ENCODE assay signal across 12 cellular contexts in the genomic region with DNA sequence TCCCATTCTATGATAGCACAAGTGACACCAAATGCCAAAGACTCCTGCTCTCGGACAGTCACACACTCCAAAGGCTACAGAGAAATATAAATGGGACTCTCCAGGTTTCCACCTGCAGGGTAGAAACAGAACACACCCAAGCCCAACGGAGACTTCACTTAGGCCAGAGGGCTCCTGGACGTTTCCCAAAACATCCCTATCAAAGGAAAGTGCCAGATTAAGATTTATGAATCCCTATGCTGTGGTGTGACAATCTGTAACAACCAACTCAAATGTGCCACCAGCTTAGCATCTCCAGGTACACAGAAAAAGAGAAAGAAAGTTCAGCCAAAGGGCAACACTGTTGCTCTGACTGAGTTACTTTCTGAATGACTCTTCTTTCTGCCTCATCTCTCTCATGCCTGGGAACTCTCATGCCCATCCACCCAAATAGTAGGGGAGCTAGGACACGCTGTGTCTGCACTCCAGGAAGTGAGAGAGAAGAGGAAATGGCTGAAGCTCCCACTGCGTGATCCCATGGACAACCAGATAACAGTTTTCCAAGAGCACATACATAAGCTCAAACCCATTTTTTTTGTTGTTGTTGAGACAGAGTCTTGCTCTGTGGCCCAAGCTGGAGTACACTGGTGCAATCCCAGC. TPM values are rescaled to one million over a fixed set of nuclear protein-coding genes. Genes with fewer than 3 reads are reported as not detected.
DNase-seq lines count a peak whose midpoint lies in the region; ATAC-seq and TF ChIP-seq lines count a peak whose summit lies in the region.
"Had no signal": no experiment of that assay in that cellular context is flagged by ENCODE, and none has a peak within 500 bp of the region (broad histone marks: within the 10 kb centered on the region; RNA-seq: fewer than 3 reads in every experiment).

No MANE protein-coding gene starts in this region.

- POLR2A ChIA-PET in activated CD4-positive, alpha-beta T cell treated with anti-CD3 and anti-CD28 coated beads, Interleukin-2, amount 10 ng/mL, durations not matched to agents 7 days and 5 days (lab: Charles Lee), result interaction anchor here (0.6 to 1.3 kb wide), 3 partner anchors 10 to 183 kb away, joined by 3 read pairs; no protein-coding TSS in a partner anchor
- POLR2A ChIA-PET in T-cell (lab: Charles Lee), result interaction anchor here (0.5 to 0.6 kb wide), 3 partner anchors 9 to 1970 kb away, joined by 3 to 6 read pairs (median 3); no protein-coding TSS in a partner anchor

- H3K27me3 ChIP-seq in osteoblast (ENCODE audit: insufficient read depth, low read length), result no peaks in the 10 kb centered on the region
- H3K27me3 ChIP-seq in lower lobe of right lung (ENCODE audit: low read depth), result no peaks in the 10 kb centered on the region
- no peaks in the 10 kb centered on the region for H3K27me3 ChIP-seq in body of pancreas
- H3K27me3 ChIP-seq: hepatocyte had no signal

- peaks cover 82% of the 10 kb centered on the region for H3K4me1 Mint-ChIP-seq in activated CD4-positive, alpha-beta T cell treated with anti-CD3 and anti-CD28 coated beads, Interleukin-2, amount 10 ng/mL, durations not matched to agents 7 days and 5 days
- H3K4me1 Mint-ChIP-seq in T-cell, result peaks cover 58 to 62% (median 62%) of the 10 kb centered on the region in 3 donors
- H3K4me1 Mint-ChIP-seq: nephron had no signal

- H3K79me2 ChIP-seq in osteoblast (ENCODE audit: insufficient read depth, low read length), result peaks cover 11% of the 10 kb centered on the region

- H3K27ac ChIP-seq in osteoblast (ENCODE audit: low read depth, low read length) (no peak overlapping the region), lower lobe of right lung (no peak overlapping the region), body of pancreas (no peak overlapping the region)
- H3K27ac ChIP-seq: hepatocyte had no signal

- no peak for TF ChIP-seq CTCF in osteoblast (IDR thresholded peaks at IDR 0.05; ENCODE audit: extremely low read depth, low read depth, low read length)
- no peak for TF ChIP-seq CTCF in lower lobe of right lung (IDR thresholded peaks at IDR 0.05)
- no peak for TF ChIP-seq CTCF in body of pancreas (IDR thresholded peaks at IDR 0.05)

- H3K9me3 ChIP-seq in osteoblast (ENCODE audit: low read depth, low read length) (no peaks in the 10 kb centered on the region), lower lobe of right lung (no peaks in the 10 kb centered on the region), body of pancreas (no peaks in the 10 kb centered on the region)

- no peaks in the 10 kb centered on the region for H4K20me1 ChIP-seq in osteoblast (ENCODE audit: insufficient read depth, low read length)

- WGBS in body of pancreas, 2 donors, result 68 to 74% methylated on average over 5 of the region's 5 CpGs

- TF ChIP-seq POLR2A in body of pancreas (IDR thresholded peaks at IDR 0.05), result no peak

- peaks cover 4% of the 10 kb centered on the region for H3K36me3 ChIP-seq in osteoblast (ENCODE audit: insufficient read depth, low read length)
- peaks cover 20% of the 10 kb centered on the region for H3K36me3 ChIP-seq in lower lobe of right lung
- no peaks in the 10 kb centered on the region for H3K36me3 ChIP-seq in body of pancreas (replicated peaks in 1 of 2; ENCODE audit: insufficient read depth in 1 of 2, low read depth in 2 of 2)

- no peak overlapping the region for H2AFZ ChIP-seq in osteoblast (ENCODE audit: low read length)
- H2AFZ ChIP-seq: hepatocyte had no signal

- peaks cover 2% of the 10 kb centered on the region for H3K9me3 Mint-ChIP-seq in activated CD4-positive, alpha-beta T cell treated with anti-CD3 and anti-CD28 coated beads, Interleukin-2, amount 10 ng/mL, durations not matched to agents 7 days and 5 days
- no peaks in the 10 kb centered on the region for H3K9me3 Mint-ChIP-seq in T-cell

- intact Hi-C loops in lower lobe of right lung (cut with DNase I) (no loop called here), body of pancreas (cut with DNase I) (no loop called here)

- peak; percentile 61 for ATAC-seq in HG02571 (IDR thresholded peaks at IDR 0.05; ENCODE audit: unreplicated experiment)
- peak; percentile 40 to 71 (median 54) for ATAC-seq in T-cell (replicated peaks in 1 of 4)
- ATAC-seq in lower lobe of right lung, result no peak
- no peak for ATAC-seq in body of pancreas

- H3K4me3 Mint-ChIP-seq in activated CD4-positive, alpha-beta T cell treated with anti-CD3 and anti-CD28 coated beads, Interleukin-2, amount 10 ng/mL, durations not matched to agents 7 days and 5 days, result peak overlapping the region; percentile 26
- peak overlapping the region in 1 of 3 donors; percentile 51 for H3K4me3 Mint-ChIP-seq in T-cell
- H3K4me3 Mint-ChIP-seq: nephron had no signal

- no peaks in the 10 kb centered on the region for H3K27me3 Mint-ChIP-seq in activated CD4-positive, alpha-beta T cell treated with anti-CD3 and anti-CD28 coated beads, Interleukin-2, amount 10 ng/mL, durations not matched to agents 7 days and 5 days
- no peaks in the 10 kb centered on the region for H3K27me3 Mint-ChIP-seq in T-cell

- peak overlapping the region; percentile 91 for H3K27ac Mint-ChIP-seq in activated CD4-positive, alpha-beta T cell treated with anti-CD3 and anti-CD28 coated beads, Interleukin-2, amount 10 ng/mL, durations not matched to agents 7 days and 5 days
- H3K27ac Mint-ChIP-seq in T-cell, result peak overlapping the region; percentile 80 to 86

- H3K4me2 ChIP-seq in osteoblast (ENCODE audit: insufficient read depth, low read length), result no peak overlapping the region
- H3K4me2 ChIP-seq: hepatocyte had no signal

- DNase-seq in activated CD4-positive, alpha-beta T cell treated with anti-CD3 and anti-CD28 coated beads, Interleukin-2, amount 10 ng/mL, durations not matched to agents 7 days and 5 days, result peak; percentile 63
- no peak for DNase-seq in activated CD4-positive, alpha-beta T cell treated with anti-CD3 and anti-CD28 coated beads, Interleukin-2, amount 50 U/mL, for 4 hours
- DNase-seq in T-cell (peak in 1 of 34 experiments; percentile 26), osteoblast (ENCODE audit: insufficient read length, low spot score, missing footprints) (peak; percentile 76), lower lobe of right lung (no peak), body of pancreas (no peak), NCI-H345 treated with DMSO at 0.1 percent for 48 hours (lab: John Stamatoyannopoulos, UW; ENCODE audit: unreplicated experiment) (no peak)
- DNase-seq: ACHN, NCI-H526 had no signal

- H3K4me1 ChIP-seq in osteoblast (ENCODE audit: insufficient read depth, low read length), result peaks cover 31% of the 10 kb centered on the region
- no peaks in the 10 kb centered on the region for H3K4me1 ChIP-seq in lower lobe of right lung
- H3K4me1 ChIP-seq in body of pancreas, result no peaks in the 10 kb centered on the region

- no peak overlapping the region for H3K4me3 ChIP-seq in osteoblast (ENCODE audit: insufficient read depth, low read length)
- no peak overlapping the region for H3K4me3 ChIP-seq in lower lobe of right lung
- H3K4me3 ChIP-seq in body of pancreas, result no peak overlapping the region
- H3K4me3 ChIP-seq: hepatocyte had no signal

- CTCF ChIA-PET in activated CD4-positive, alpha-beta T cell treated with anti-CD3 and anti-CD28 coated beads, Interleukin-2, amount 10 ng/mL, durations not matched to agents 7 days and 5 days (lab: Charles Lee), result interaction anchor here (0.7 to 5.9 kb wide), 8 partner anchors 8 to 199 kb away, joined by 3 to 42 read pairs (median 8); a partner anchor contains a TSS
- CTCF ChIA-PET in T-cell (lab: Charles Lee), result interaction anchor here (0.7 to 1.8 kb wide), 3 partner anchors 9 to 195 kb away, joined by 3 to 7 read pairs (median 3); no protein-coding TSS in a partner anchor

- H3K36me3 Mint-ChIP-seq in activated CD4-positive, alpha-beta T cell treated with anti-CD3 and anti-CD28 coated beads, Interleukin-2, amount 10 ng/mL, durations not matched to agents 7 days and 5 days (ENCODE audit: low read depth), result peaks cover 77% of the 10 kb centered on the region
- H3K36me3 Mint-ChIP-seq in T-cell, result peaks cover 46% of the 10 kb centered on the region

RNA-seq across cellular contexts. Expression of a gene that starts 49.7 kb away (rescaled TPM):
- 10 to 100 TPM; 44.3 to 51.1 TPM for total RNA-seq in activated CD4-positive, alpha-beta T cell treated with anti-CD3 and anti-CD28 coated beads, Interleukin-2, amount 10 ng/mL, durations not matched to agents 7 days and 5 days
- total RNA-seq in T-cell (10 to 100 TPM; 42.7 to 55.4 (median 45.9) TPM), osteoblast (35.9 and 42.7 TPM in 2 replicates), lower lobe of right lung (33.8 TPM), body of pancreas (10 to 100 TPM; 12.5 to 22.1 TPM)

RNA-seq across cellular contexts. Expression of a gene that starts 49.9 kb away (rescaled TPM):
- 10 to 100 TPM; 18.3 to 23.0 TPM for total RNA-seq in activated CD4-positive, alpha-beta T cell treated with anti-CD3 and anti-CD28 coated beads, Interleukin-2, amount 10 ng/mL, durations not matched to agents 7 days and 5 days
- 1 to 10 TPM; 3.5 to 8.8 (median 5.2) TPM for total RNA-seq in T-cell
- total RNA-seq in osteoblast, result 20.6 and 22.4 TPM in 2 replicates
- total RNA-seq in lower lobe of right lung, result 12.2 TPM
- total RNA-seq in body of pancreas, result 1 to 10 TPM; 4.6 to 9.3 TPM

Comparison
In these comparisons a context has a peak if more than half of its experiments do, and no peak if none do; other contexts are left out.
1. DNase-seq: peak in activated CD4-positive, alpha-beta T cell treated with anti-CD3 and anti-CD28 coated beads, Interleukin-2, amount 10 ng/mL, durations not matched to agents 7 days and 5 days (single experiment) and osteoblast (single experiment); none in activated CD4-positive, alpha-beta T cell treated with anti-CD3 and anti-CD28 coated beads, Interleukin-2, amount 50 U/mL, for 4 hours (0 of 2), lower lobe of right lung (single experiment), body of pancreas (0 of 4) and NCI-H345 treated with DMSO at 0.1 percent for 48 hours (single experiment).
2. ATAC-seq: peak in HG02571 (single experiment) and T-cell (4 of 4); none in lower lobe of right lung (0 of 2) and body of pancreas (single experiment).